Comparison of ENCODE assay signal across 1 cellular context in the genomic region with DNA sequence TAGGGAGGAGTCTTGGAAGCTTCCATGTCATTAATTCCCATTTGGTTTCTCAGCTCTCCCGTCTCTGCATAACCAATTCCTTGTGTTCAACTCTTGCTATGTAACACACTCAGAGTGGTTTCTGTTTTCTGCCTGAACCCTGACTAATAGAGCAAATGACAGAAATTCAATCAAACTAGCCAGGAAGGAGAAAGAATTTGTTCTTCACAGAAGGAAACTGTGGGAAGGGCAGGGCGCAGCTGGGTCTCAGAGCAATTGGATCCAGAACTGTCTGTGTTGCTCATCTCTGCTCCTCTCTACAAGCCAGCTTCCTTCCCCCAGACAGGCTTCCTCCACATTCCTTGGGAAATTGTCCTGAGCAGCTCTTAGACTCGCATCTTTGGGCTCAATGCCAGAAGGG.
TF ChIP-seq lines count a peak whose summit lies in the region.

No MANE protein-coding gene starts in this region.

TF ChIP-seq in IMR-90, 13 proteins besides CTCF, POLR2A, EP300 and RAD21:
- TF ChIP-seq MXI1 (IDR thresholded peaks at IDR 0.05; ENCODE audit: borderline replicate concordance, low read depth, low read length) (no peak), SMC3 (IDR thresholded peaks at IDR 0.05; ENCODE audit: low read depth, low read length) (no peak), CHD1 (IDR thresholded peaks at IDR 0.05; ENCODE audit: low read depth, low read length) (no peak), CEBPB (IDR thresholded peaks at IDR 0.05; ENCODE audit: low read depth, low read length) (no peak)
